Comparison of ENCODE assay signal across 8 cellular contexts in the genomic region with DNA sequence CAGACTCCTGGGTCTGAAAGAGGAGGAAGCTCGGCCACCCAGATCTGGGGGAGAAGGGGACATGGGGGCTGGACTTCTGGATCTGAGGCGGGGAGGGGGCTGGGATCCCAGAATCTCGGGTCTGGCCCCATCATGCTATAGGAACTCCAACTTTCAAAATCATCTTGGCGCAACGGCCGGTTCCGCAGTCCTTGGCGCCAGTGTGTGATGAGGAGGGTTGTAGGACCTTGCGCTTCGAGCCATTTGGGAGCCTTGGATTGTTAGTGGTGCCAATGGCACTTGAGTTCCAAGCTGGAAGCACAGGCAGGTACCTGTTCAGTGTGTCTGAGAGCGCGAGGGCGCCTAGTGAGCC. TPM values are rescaled to one million over a fixed set of nuclear protein-coding genes. Genes with fewer than 3 reads are reported as not detected.
DNase-seq lines count a peak whose midpoint lies in the region; ATAC-seq and TF ChIP-seq lines count a peak whose summit lies in the region.

No MANE protein-coding gene starts in this region.

- H3F3A ChIP-seq in GM23248 (ENCODE audit: insufficient read depth) (no peaks in the 10 kb centered on the region), SU-DHL-6 (ENCODE audit: insufficient read depth) (no peaks in the 10 kb centered on the region)

- WGBS in GM23248 (ENCODE audit: low coverage in 1 of 2, low lambda C conversion rate in 2 of 2, missing lambda C conversion rate in 2 of 2), 2 experiments = 1% methylated on average over 11 to 13 of the region's 13 CpGs
- 1% methylated on average over 13 of the region's 13 CpGs for WGBS in sigmoid colon, 2 donors

- H3K27me3 ChIP-seq in GM23248 (replicated peaks; ENCODE audit: insufficient read depth) (no peaks in the 10 kb centered on the region), SU-DHL-6 (ENCODE audit: low read length) (no peaks in the 10 kb centered on the region), sigmoid colon (no peaks in the 10 kb centered on the region)

- H4K20me1 ChIP-seq in GM23248 (ENCODE audit: insufficient read depth) = 0 out of 2 replicates have a peak, but pooled peaks cover 4% of the 10 kb centered on the region
- H4K20me1 ChIP-seq in SU-DHL-6 (ENCODE audit: low read depth, low read length) = no peaks in the 10 kb centered on the region

- peak overlapping the region; percentile 84 for H3K4me2 ChIP-seq in GM23248 (ENCODE audit: unreplicated experiment)
- H3K4me2 ChIP-seq in SU-DHL-6 (ENCODE audit: low read depth, low read length, poor library complexity, severe bottlenecking) = peak overlapping the region; percentile 78

- H3K4me3 ChIP-seq in GM23248 (peak overlapping the region; percentile 82), SU-DHL-6 (ENCODE audit: insufficient read depth, low read length, poor library complexity, severe bottlenecking) (peak overlapping the region; percentile 95), fibroblast of pulmonary artery (replicated peaks; ENCODE audit: low read depth, low read length) (peak overlapping the region; percentile 97), sigmoid colon (peak overlapping the region; percentile 58 to 76 (median 67))

- H3K36me3 ChIP-seq in GM23248 (ENCODE audit: low read depth) = no peaks in the 10 kb centered on the region
- H3K36me3 ChIP-seq in SU-DHL-6 (ENCODE audit: low read length) = no peaks in the 10 kb centered on the region
- peaks cover 0 to 11% (median 0%) of the 10 kb centered on the region in 4 donors for H3K36me3 ChIP-seq in sigmoid colon

- H3K27ac ChIP-seq in GM23248 (peak overlapping the region; percentile 96), SU-DHL-6 (ENCODE audit: low read depth, low read length) (peak overlapping the region; percentile 89), sigmoid colon (peak overlapping the region; percentile 88 to 97 (median 90))

- DNase-seq in GM23248 (peak; percentile 55), fibroblast of pulmonary artery (ENCODE audit: low read depth) (no peak), sigmoid colon (no peak), NCI-H2227 (lab: John Stamatoyannopoulos, UW; ENCODE audit: unreplicated experiment) (no peak), GM03348 (ENCODE audit: low spot score) (no peak)

- peak overlapping the region; percentile 65 for H2AFZ ChIP-seq in GM23248
- H2AFZ ChIP-seq in SU-DHL-6 (ENCODE audit: low read depth, low read length, severe bottlenecking) = peak overlapping the region; percentile 74

- H3K9ac ChIP-seq in GM23248 = peak overlapping the region; percentile 89
- H3K9ac ChIP-seq in SU-DHL-6 (ENCODE audit: low read length) = peak overlapping the region; percentile 92

- no peak for TF ChIP-seq EP300 in sigmoid colon (IDR thresholded peaks at IDR 0.05)

- ATAC-seq in HG03342 (IDR thresholded peaks at IDR 0.05; ENCODE audit: unreplicated experiment) (no peak), HG02981 (IDR thresholded peaks at IDR 0.05; ENCODE audit: unreplicated experiment) (no peak)

- TF ChIP-seq CTCF in SU-DHL-6 (IDR thresholded peaks at IDR 0.05; ENCODE audit: insufficient read depth, low read length, poor library complexity, severe bottlenecking) (no peak), fibroblast of pulmonary artery (IDR thresholded peaks at IDR 0.05; ENCODE audit: low read length, missing control alignments) (no peak), sigmoid colon (IDR thresholded peaks at IDR 0.05) (no peak)

- intact Hi-C loops in sigmoid colon (cut with DNase I) = loop anchor here (5.0 kb wide), 1 partner anchor 153 kb away; no protein-coding TSS in a partner anchor

- H3K9me2 ChIP-seq in GM23248 (ENCODE audit: insufficient read depth) (no peaks in the 10 kb centered on the region), SU-DHL-6 (replicated peaks; ENCODE audit: insufficient read depth, low read length) (no peaks in the 10 kb centered on the region)

- peaks cover 91% of the 10 kb centered on the region for H3K79me2 ChIP-seq in GM23248 (ENCODE audit: insufficient read depth)
- peaks cover 50% of the 10 kb centered on the region for H3K79me2 ChIP-seq in SU-DHL-6 (ENCODE audit: insufficient read depth, low read length)

- peaks cover 17% of the 10 kb centered on the region; the same call in 1 of the 2 replicates for H3K4me1 ChIP-seq in GM23248 (ENCODE audit: insufficient read depth)
- peaks cover 0 to 42% (median 37%) of the 10 kb centered on the region in 4 donors for H3K4me1 ChIP-seq in sigmoid colon

- TF ChIP-seq POLR2A in sigmoid colon (IDR thresholded peaks at IDR 0.05) = no peak

- in situ Hi-C loops in GM23248 (cut with MboI) = no loop called here

- H3K9me3 ChIP-seq in GM23248 (ENCODE audit: low read depth) = no peaks in the 10 kb centered on the region
- no peaks in the 10 kb centered on the region for H3K9me3 ChIP-seq in SU-DHL-6 (ENCODE audit: insufficient read depth, low read length)
- no peaks in the 10 kb centered on the region for H3K9me3 ChIP-seq in sigmoid colon

RNA-seq across cellular contexts. Expression of a gene that starts 0.3 kb away (rescaled TPM):
- 177 TPM in 2 replicates for total RNA-seq in GM23248 (2014; rRNA removed; shearing (Covaris generic))
- polyA plus RNA-seq in GM23248 (2016; fragmentation: Nextera tagmentation; extraction: Ambion mirVana) = 129 and 130 TPM in 2 replicates
- total RNA-seq in sigmoid colon = 10 to 100 TPM; 49.3 to 82.3 (median 64.0) TPM
- 10 to 100 TPM; 36.6 to 98.8 (median 55.9) TPM for polyA plus RNA-seq in sigmoid colon

RNA-seq across cellular contexts. Expression of a gene that starts 0.9 kb away (rescaled TPM):
- 78.4 and 80.1 TPM in 2 replicates for total RNA-seq in GM23248 (2014; rRNA removed; shearing (Covaris generic))
- polyA plus RNA-seq in GM23248 (2016; fragmentation: Nextera tagmentation; extraction: Ambion mirVana) = 85.6 and 92.6 TPM in 2 replicates
- total RNA-seq in sigmoid colon = 10 to 100 TPM; 11.7 to 19.4 (median 17.8) TPM
- 10 to 100 TPM; 14.4 to 32.7 (median 14.8) TPM for polyA plus RNA-seq in sigmoid colon

RNA-seq across cellular contexts. Expression of a gene that starts 22.9 kb away (rescaled TPM):
- total RNA-seq in GM23248 (2014; rRNA removed; shearing (Covaris generic)) = not detected in 2 replicates
- polyA plus RNA-seq in GM23248 (2016; fragmentation: Nextera tagmentation; extraction: Ambion mirVana) = 0.54 and 0.85 TPM in 2 replicates
- not detected for total RNA-seq in sigmoid colon
- not detected for polyA plus RNA-seq in sigmoid colon

RNA-seq across cellular contexts. Expression of a gene that starts 28.9 kb away (rescaled TPM):
- 2,276 and 2,848 TPM in 2 replicates for total RNA-seq in GM23248 (2014; rRNA removed; shearing (Covaris generic))
- polyA plus RNA-seq in GM23248 (2016; fragmentation: Nextera tagmentation; extraction: Ambion mirVana) (8,171 and 8,242 TPM in 2 replicates), sigmoid colon (1,000 to 10,000 TPM; 2,999 to 9,923 (median 8,398) TPM)
- 1,000 to 10,000 TPM; 2,871 to 3,975 (median 3,459) TPM for total RNA-seq in sigmoid colon

RNA-seq across cellular contexts. Expression of a gene that starts 30.1 kb away (rescaled TPM):
- not detected in 2 replicates for total RNA-seq in GM23248 (2014; rRNA removed; shearing (Covaris generic))
- 0.76 TPM in 1 of 2 replicates, not detected in the other for polyA plus RNA-seq in GM23248 (2016; fragmentation: Nextera tagmentation; extraction: Ambion mirVana)
- total RNA-seq in sigmoid colon = not detected
- not detected for polyA plus RNA-seq in sigmoid colon
